In genomic region chr6:131949909-131950766, GRCh38 we compare ENCODE assay signal across 1 cellular context.
TF ChIP-seq lines count a peak whose summit lies in the region.

No MANE protein-coding gene starts in this region.

TF ChIP-seq in HepG2, 621 proteins besides CTCF, POLR2A, EP300 and RAD21 (continued from another document and continues in another):
- TF ChIP-seq ZSCAN30 (CRISPR knock-in tag; IDR thresholded peaks at IDR 0.05) = no peak
- TF ChIP-seq NAIF1 (CRISPR knock-in tag; IDR thresholded peaks at IDR 0.05; ENCODE audit: borderline replicate concordance) = no peak; the same call in 1 of the 2 replicates
- TF ChIP-seq ZNF256 (CRISPR knock-in tag; conservative IDR thresholded peaks at IDR 0.05) = peak; percentile 94
- TF ChIP-seq CENPT (CRISPR knock-in tag; IDR thresholded peaks at IDR 0.05; ENCODE audit: low read depth) = peak; percentile 63; the same call in 1 of the 2 replicates
- peak; percentile 58; the same call in 1 of the 2 replicates for TF ChIP-seq PHF20 (CRISPR knock-in tag; IDR thresholded peaks at IDR 0.05)
- peak; percentile 79 for TF ChIP-seq SRSF1 (optimal IDR thresholded peaks at IDR 0.05; ENCODE audit: low read depth, low read length)
- TF ChIP-seq DNMT3B (CRISPR knock-in tag; conservative IDR thresholded peaks at IDR 0.05) = no peak; the same call in 1 of the 2 replicates
- TF ChIP-seq ZMYM3 (CRISPR knock-in tag; IDR thresholded peaks at IDR 0.05) = peak; percentile 67; the same call in 1 of the 2 replicates
- TF ChIP-seq HDAC1 (CRISPR knock-in tag; IDR thresholded peaks at IDR 0.05) = peak; percentile 90
- peak; percentile 100; the same call in 1 of the 2 replicates for TF ChIP-seq ZC3H13 (CRISPR knock-in tag; IDR thresholded peaks at IDR 0.05)
- peak; percentile 93; the same call in 1 of the 2 replicates for TF ChIP-seq AKNA (CRISPR knock-in tag; IDR thresholded peaks at IDR 0.05; ENCODE audit: borderline replicate concordance)
- no peak for TF ChIP-seq MYNN (CRISPR knock-in tag; IDR thresholded peaks at IDR 0.05; ENCODE audit: low read depth)
- TF ChIP-seq ZNF530 (CRISPR knock-in tag; IDR thresholded peaks at IDR 0.05; ENCODE audit: low read depth) = no peak
- no peak for TF ChIP-seq TOE1 (CRISPR knock-in tag; IDR thresholded peaks at IDR 0.05)
- peak; percentile 29; the same call in 1 of the 2 replicates for TF ChIP-seq ZNF674 (CRISPR knock-in tag; IDR thresholded peaks at IDR 0.05; ENCODE audit: low read depth)
- peak; percentile 85; the same call in 1 of the 2 replicates for TF ChIP-seq ZNF292 (CRISPR knock-in tag; IDR thresholded peaks at IDR 0.05; ENCODE audit: borderline replicate concordance, low read depth)
- no peak for TF ChIP-seq ATF2 (CRISPR knock-in tag; IDR thresholded peaks at IDR 0.05)
- peak; percentile 87 for TF ChIP-seq FUBP1 (CRISPR knock-in tag; IDR thresholded peaks at IDR 0.05; ENCODE audit: borderline replicate concordance)
- TF ChIP-seq ZNF775 (CRISPR knock-in tag; IDR thresholded peaks at IDR 0.05; ENCODE audit: borderline replicate concordance) = no peak; the same call in 1 of the 2 replicates
- TF ChIP-seq CAMTA2 (CRISPR knock-in tag; IDR thresholded peaks at IDR 0.05; ENCODE audit: borderline replicate concordance) = no peak; the same call in 1 of the 2 replicates
- TF ChIP-seq, protein P1, sequence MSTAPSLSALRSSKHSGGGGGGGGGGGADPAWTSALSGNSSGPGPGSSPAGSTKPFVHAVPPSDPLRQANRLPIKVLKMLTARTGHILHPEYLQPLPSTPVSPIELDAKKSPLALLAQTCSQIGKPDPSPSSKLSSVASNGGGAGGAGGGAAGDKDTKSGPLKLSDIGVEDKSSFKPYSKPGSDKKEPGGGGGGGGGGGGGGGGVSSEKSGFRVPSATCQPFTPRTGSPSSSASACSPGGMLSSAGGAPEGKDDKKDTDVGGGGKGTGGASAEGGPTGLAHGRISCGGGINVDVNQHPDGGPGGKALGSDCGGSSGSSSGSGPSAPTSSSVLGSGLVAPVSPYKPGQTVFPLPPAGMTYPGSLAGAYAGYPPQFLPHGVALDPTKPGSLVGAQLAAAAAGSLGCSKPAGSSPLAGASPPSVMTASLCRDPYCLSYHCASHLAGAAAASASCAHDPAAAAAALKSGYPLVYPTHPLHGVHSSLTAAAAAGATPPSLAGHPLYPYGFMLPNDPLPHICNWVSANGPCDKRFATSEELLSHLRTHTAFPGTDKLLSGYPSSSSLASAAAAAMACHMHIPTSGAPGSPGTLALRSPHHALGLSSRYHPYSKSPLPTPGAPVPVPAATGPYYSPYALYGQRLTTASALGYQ (CRISPR knock-in tag; IDR thresholded peaks at IDR 0.05) = no peak
- peak; percentile 87 for TF ChIP-seq ZNF263 (CRISPR knock-in tag; IDR thresholded peaks at IDR 0.05)
- no peak; the same call in 1 of the 2 replicates for TF ChIP-seq DRAP1 (CRISPR knock-in tag; IDR thresholded peaks at IDR 0.05)
- peak; percentile 52 for TF ChIP-seq RFXAP (CRISPR knock-in tag; IDR thresholded peaks at IDR 0.05; ENCODE audit: borderline replicate concordance)
- TF ChIP-seq ZSCAN5A (CRISPR knock-in tag; IDR thresholded peaks at IDR 0.05; ENCODE audit: borderline replicate concordance) = no peak; the same call in none of the 2 replicates
- TF ChIP-seq SSRP1 (CRISPR knock-in tag; IDR thresholded peaks at IDR 0.05) = peak; percentile 98
- TF ChIP-seq NR1H2 (CRISPR knock-in tag; IDR thresholded peaks at IDR 0.05; ENCODE audit: borderline replicate concordance, low read depth) = peak; percentile 81; the same call in 1 of the 2 replicates
- peak; percentile 84; the same call in 1 of the 2 replicates for TF ChIP-seq ZNF367 (CRISPR knock-in tag; IDR thresholded peaks at IDR 0.05; ENCODE audit: borderline replicate concordance)
- no peak for TF ChIP-seq SOX13 (IDR thresholded peaks at IDR 0.05)
- no peak for TF ChIP-seq SOX13 (CRISPR knock-in tag; conservative IDR thresholded peaks at IDR 0.05 in 1 of 2, IDR thresholded peaks at IDR 0.05 in 1 of 2)
- no peak for TF ChIP-seq NFE2 (CRISPR knock-in tag; IDR thresholded peaks at IDR 0.05)
- TF ChIP-seq KLF16 (CRISPR knock-in tag; IDR thresholded peaks at IDR 0.05) = peak; percentile 14 to 87; a peak in 1 of 4 replicates
- TF ChIP-seq ZBTB20 (CRISPR knock-in tag; IDR thresholded peaks at IDR 0.05; ENCODE audit: borderline replicate concordance, low read depth) = 0 out of 2 replicates have a peak, but pooled peaks have one; percentile 65
- peak; percentile 82; the same call in 1 of the 2 replicates for TF ChIP-seq HES4 (CRISPR knock-in tag; IDR thresholded peaks at IDR 0.05; ENCODE audit: borderline replicate concordance)
- TF ChIP-seq ZNF766 (CRISPR knock-in tag; IDR thresholded peaks at IDR 0.05; ENCODE audit: borderline replicate concordance) = peak; percentile 88; the same call in 1 of the 2 replicates
- TF ChIP-seq JDP2 (CRISPR knock-in tag; IDR thresholded peaks at IDR 0.05; ENCODE audit: borderline replicate concordance) = peak; percentile 33; the same call in 1 of the 2 replicates
- no peak for TF ChIP-seq ZNF282 (IDR thresholded peaks at IDR 0.05; ENCODE audit: partially characterized antibody)
- TF ChIP-seq, protein P2, sequence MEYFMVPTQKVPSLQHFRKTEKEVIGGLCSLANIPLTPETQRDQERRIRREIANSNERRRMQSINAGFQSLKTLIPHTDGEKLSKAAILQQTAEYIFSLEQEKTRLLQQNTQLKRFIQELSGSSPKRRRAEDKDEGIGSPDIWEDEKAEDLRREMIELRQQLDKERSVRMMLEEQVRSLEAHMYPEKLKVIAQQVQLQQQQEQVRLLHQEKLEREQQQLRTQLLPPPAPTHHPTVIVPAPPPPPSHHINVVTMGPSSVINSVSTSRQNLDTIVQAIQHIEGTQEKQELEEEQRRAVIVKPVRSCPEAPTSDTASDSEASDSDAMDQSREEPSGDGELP (IDR thresholded peaks at IDR 0.05; ENCODE audit: borderline replicate concordance, low read depth) = no peak
- no peak for TF ChIP-seq SKI (IDR thresholded peaks at IDR 0.05; ENCODE audit: partially characterized antibody)
- TF ChIP-seq PREB (CRISPR knock-in tag; IDR thresholded peaks at IDR 0.05) = 0 out of 2 replicates have a peak, but pooled peaks have one; percentile 74
- no peak; the same call in 1 of the 2 replicates for TF ChIP-seq ZNF841 (CRISPR knock-in tag; IDR thresholded peaks at IDR 0.05; ENCODE audit: borderline replicate concordance)
- TF ChIP-seq ZNF556 (CRISPR knock-in tag; IDR thresholded peaks at IDR 0.05; ENCODE audit: borderline replicate concordance) = no peak
- TF ChIP-seq, protein P3, sequence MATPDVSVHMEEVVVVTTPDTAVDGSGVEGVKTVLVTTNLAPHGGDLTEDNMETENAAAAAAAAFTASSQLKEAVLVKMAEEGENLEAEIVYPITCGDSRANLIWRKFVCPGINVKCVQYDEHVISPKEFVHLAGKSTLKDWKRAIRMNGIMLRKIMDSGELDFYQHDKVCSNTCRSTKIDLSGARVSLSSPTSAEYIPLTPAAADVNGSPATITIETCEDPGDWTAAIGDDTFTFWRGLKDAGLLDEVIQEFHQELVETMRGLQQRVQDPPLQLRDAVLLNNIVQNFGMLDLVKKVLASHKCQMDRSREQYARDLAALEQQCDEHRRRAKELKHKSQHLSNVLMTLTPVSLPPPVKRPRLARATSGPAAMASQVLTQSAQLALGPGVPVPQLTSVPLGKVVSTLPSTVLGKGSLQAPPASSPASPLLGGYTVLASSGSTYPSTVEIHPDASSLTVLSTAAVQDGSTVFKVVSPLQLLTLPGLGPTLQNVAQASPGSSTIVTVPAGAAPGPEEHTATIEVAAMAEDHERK (CRISPR knock-in tag; IDR thresholded peaks at IDR 0.05; ENCODE audit: low read depth) = no peak
- TF ChIP-seq TBP (CRISPR knock-in tag; IDR thresholded peaks at IDR 0.05) = 0 out of 2 replicates have a peak, but pooled peaks have one; percentile 55
- TF ChIP-seq ZNF180 (CRISPR knock-in tag; IDR thresholded peaks at IDR 0.05; ENCODE audit: borderline replicate concordance, low read depth) = 0 out of 2 replicates have a peak, but pooled peaks have one; percentile 60
- peak; percentile 91; the same call in 1 of the 2 replicates for TF ChIP-seq HOXA7 (CRISPR knock-in tag; IDR thresholded peaks at IDR 0.05)
- peak; percentile 76; the same call in 1 of the 2 replicates for TF ChIP-seq TGIF2 (CRISPR knock-in tag; IDR thresholded peaks at IDR 0.05)
- TF ChIP-seq ZNF567 (CRISPR knock-in tag; IDR thresholded peaks at IDR 0.05; ENCODE audit: borderline replicate concordance) = peak; percentile 71; the same call in 1 of the 2 replicates
- TF ChIP-seq ZNF607 (CRISPR knock-in tag; IDR thresholded peaks at IDR 0.05; ENCODE audit: borderline replicate concordance) = peak; percentile 93; the same call in 1 of the 2 replicates
- peak; percentile 72; the same call in 1 of the 2 replicates for TF ChIP-seq ZNF816 (CRISPR knock-in tag; IDR thresholded peaks at IDR 0.05; ENCODE audit: borderline replicate concordance)
- no peak for TF ChIP-seq NR2F2 (IDR thresholded peaks at IDR 0.05; ENCODE audit: borderline replicate concordance, low read depth)
- TF ChIP-seq ESRRA (CRISPR knock-in tag; IDR thresholded peaks at IDR 0.05; ENCODE audit: low read depth) = no peak; the same call in 1 of the 2 replicates
- no peak; the same call in 1 of the 2 replicates for TF ChIP-seq ELF3 (CRISPR knock-in tag; IDR thresholded peaks at IDR 0.05)
